In the genomic region with DNA sequence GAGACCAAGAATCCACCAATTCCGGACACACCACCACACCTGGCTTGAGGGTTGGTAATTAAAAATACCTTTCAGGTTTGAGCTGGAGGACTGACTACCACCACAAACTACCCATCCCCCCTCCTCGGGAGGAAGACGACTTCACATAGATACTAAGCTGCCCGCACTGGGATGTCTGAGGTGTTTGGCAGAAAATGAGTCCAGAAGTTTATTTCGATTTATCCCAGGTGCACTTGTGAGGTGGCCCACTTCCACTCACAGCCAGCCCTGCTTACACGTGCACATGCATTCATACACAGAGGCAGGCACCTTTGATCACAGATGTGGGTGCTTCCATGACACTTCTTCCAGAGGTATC, we compare ENCODE assay signal across 11 cellular contexts.
DNase-seq lines count a peak whose midpoint lies in the region; ATAC-seq and TF ChIP-seq lines count a peak whose summit lies in the region.
"Had no signal": no experiment of that assay in that cellular context is flagged by ENCODE, and none has a peak within 500 bp of the region (broad histone marks: within the 10 kb centered on the region; RNA-seq: fewer than 3 reads in every experiment).

No MANE protein-coding gene starts in this region.

- H3K36me3 ChIP-seq in right atrium auricular region, result no peaks in the 10 kb centered on the region

- no peaks in the 10 kb centered on the region for H3K9me3 Mint-ChIP-seq in activated naive CD4-positive, alpha-beta T cell treated with anti-CD3 and anti-CD28 coated beads for 36 hours
- no peaks in the 10 kb centered on the region for H3K9me3 Mint-ChIP-seq in activated CD8-positive, alpha-beta T cell treated with anti-CD3 and anti-CD28 coated beads, Interleukin-2, amount 10 ng/mL, durations not matched to agents 7 days and 5 days (ENCODE audit: insufficient read depth)

- CTCF ChIA-PET in activated naive CD4-positive, alpha-beta T cell treated with anti-CD3 and anti-CD28 coated beads for 36 hours (lab: Charles Lee), result interaction anchor here (0.7 to 0.8 kb wide), 2 partner anchors 32 to 854 kb away, joined by 3 to 6 read pairs; no protein-coding TSS in a partner anchor
- CTCF ChIA-PET in activated CD8-positive, alpha-beta T cell treated with anti-CD3 and anti-CD28 coated beads, Interleukin-2, amount 10 ng/mL, durations not matched to agents 7 days and 5 days (lab: Charles Lee), result interaction anchor here (0.6 to 1.5 kb wide), 2 partner anchors 35 to 1434 kb away, joined by 3 read pairs; no protein-coding TSS in a partner anchor

- peaks cover 0 to 4% (median 0%) of the 10 kb centered on the region in 45 donors for H3K27me3 ChIP-seq in dorsolateral prefrontal cortex
- H3K27me3 ChIP-seq in right atrium auricular region, result no peaks in the 10 kb centered on the region

- peak; percentile 12 for ATAC-seq in HG02981 (IDR thresholded peaks at IDR 0.05; ENCODE audit: unreplicated experiment)
- ATAC-seq in activated CD8-positive, alpha-beta T cell treated with anti-CD3 and anti-CD28 coated beads, Interleukin-2, amount 10 ng/mL, durations not matched to agents 7 days and 5 days, result no peak

- no peaks in the 10 kb centered on the region for H3K9me3 ChIP-seq in right atrium auricular region

- POLR2A ChIA-PET in activated CD8-positive, alpha-beta T cell treated with anti-CD3 and anti-CD28 coated beads, Interleukin-2, amount 10 ng/mL, durations not matched to agents 7 days and 5 days (lab: Charles Lee), result interaction anchor here (0.6 kb wide), 2 partner anchors 102 to 178 kb away, joined by 3 read pairs; no protein-coding TSS in a partner anchor

- peak overlapping the region; percentile 69 for H3K4me3 Mint-ChIP-seq in activated naive CD4-positive, alpha-beta T cell treated with anti-CD3 and anti-CD28 coated beads for 36 hours
- peak overlapping the region; percentile 65 for H3K4me3 Mint-ChIP-seq in activated CD8-positive, alpha-beta T cell treated with anti-CD3 and anti-CD28 coated beads, Interleukin-2, amount 10 ng/mL, durations not matched to agents 7 days and 5 days

- no peaks in the 10 kb centered on the region for H3K36me3 Mint-ChIP-seq in activated naive CD4-positive, alpha-beta T cell treated with anti-CD3 and anti-CD28 coated beads for 36 hours (ENCODE audit: low read depth)
- no peaks in the 10 kb centered on the region for H3K36me3 Mint-ChIP-seq in activated CD8-positive, alpha-beta T cell treated with anti-CD3 and anti-CD28 coated beads, Interleukin-2, amount 10 ng/mL, durations not matched to agents 7 days and 5 days (ENCODE audit: low read depth)

- H3K27ac Mint-ChIP-seq in activated naive CD4-positive, alpha-beta T cell treated with anti-CD3 and anti-CD28 coated beads for 36 hours, result no peak overlapping the region
- peak overlapping the region; percentile 70 for H3K27ac Mint-ChIP-seq in activated CD8-positive, alpha-beta T cell treated with anti-CD3 and anti-CD28 coated beads, Interleukin-2, amount 10 ng/mL, durations not matched to agents 7 days and 5 days

- peaks cover 41% of the 10 kb centered on the region for H3K27me3 Mint-ChIP-seq in activated naive CD4-positive, alpha-beta T cell treated with anti-CD3 and anti-CD28 coated beads for 36 hours (ENCODE audit: low read depth)
- peaks cover 31% of the 10 kb centered on the region for H3K27me3 Mint-ChIP-seq in activated CD8-positive, alpha-beta T cell treated with anti-CD3 and anti-CD28 coated beads, Interleukin-2, amount 10 ng/mL, durations not matched to agents 7 days and 5 days (ENCODE audit: low read depth)

- H3K4me1 Mint-ChIP-seq in activated naive CD4-positive, alpha-beta T cell treated with anti-CD3 and anti-CD28 coated beads for 36 hours (ENCODE audit: low read depth), result peaks cover 15% of the 10 kb centered on the region
- H3K4me1 Mint-ChIP-seq in activated CD8-positive, alpha-beta T cell treated with anti-CD3 and anti-CD28 coated beads, Interleukin-2, amount 10 ng/mL, durations not matched to agents 7 days and 5 days (ENCODE audit: low read depth), result peaks cover 16% of the 10 kb centered on the region

- DNase-seq in activated naive CD4-positive, alpha-beta T cell treated with anti-CD3 and anti-CD28 coated beads for 36 hours, result peak; percentile 18
- DNase-seq in activated naive CD4-positive, alpha-beta T cell treated with anti-CD3 and anti-CD28 coated beads, Interleukin-2, amount 50 U/mL, for 16 hours, result no peak
- peak; percentile 31 for DNase-seq in activated CD8-positive, alpha-beta T cell treated with anti-CD3 and anti-CD28 coated beads, Interleukin-2, amount 10 ng/mL, durations not matched to agents 7 days and 5 days
- no peak for DNase-seq in dorsolateral prefrontal cortex
- no peak for DNase-seq in effector CD8-positive, alpha-beta T cell (lab: John Stamatoyannopoulos, UW)
- DNase-seq in right atrium auricular region (ENCODE audit: low spot score), result no peak
- DNase-seq in HK-2 (ENCODE audit: unreplicated experiment), result no peak
- DNase-seq: anterior cingulate cortex, foreskin fibroblast, midbrain had no signal

- H3K4me1 ChIP-seq in right atrium auricular region, result no peaks in the 10 kb centered on the region

- no peak overlapping the region for H3K27ac ChIP-seq in dorsolateral prefrontal cortex
- H3K27ac ChIP-seq in right atrium auricular region, result no peak overlapping the region

- intact Hi-C loops in activated naive CD4-positive, alpha-beta T cell treated with anti-CD3 and anti-CD28 coated beads for 36 hours (cut with micrococcal nuclease), result no loop called here
- intact Hi-C loops in dorsolateral prefrontal cortex (cut with DNase I), result no loop called here

- no peak for TF ChIP-seq CTCF in dorsolateral prefrontal cortex (IDR thresholded peaks at IDR 0.05 in 54 of 56, conservative IDR thresholded peaks at IDR 0.05 in 2 of 56; ENCODE audit: low read depth in 1 of 56, partially characterized antibody in 56 of 56)
- no peak for TF ChIP-seq CTCF in right atrium auricular region (IDR thresholded peaks at IDR 0.05)

- H3K4me3 ChIP-seq in dorsolateral prefrontal cortex (no peak overlapping the region), right atrium auricular region (no peak overlapping the region)

Comparison
In these comparisons a context has a peak if more than half of its experiments do, and no peak if none do; other contexts are left out.
1. DNase-seq: peak in activated naive CD4-positive, alpha-beta T cell treated with anti-CD3 and anti-CD28 coated beads for 36 hours (single experiment) and activated CD8-positive, alpha-beta T cell treated with anti-CD3 and anti-CD28 coated beads, Interleukin-2, amount 10 ng/mL, durations not matched to agents 7 days and 5 days (single experiment); none in activated naive CD4-positive, alpha-beta T cell treated with anti-CD3 and anti-CD28 coated beads, Interleukin-2, amount 50 U/mL, for 16 hours (single experiment), dorsolateral prefrontal cortex (0 of 10), effector CD8-positive, alpha-beta T cell (single experiment), right atrium auricular region (single experiment) and HK-2 (single experiment).